Comparison of ENCODE assay signal across 8 cellular contexts in the genomic region with DNA sequence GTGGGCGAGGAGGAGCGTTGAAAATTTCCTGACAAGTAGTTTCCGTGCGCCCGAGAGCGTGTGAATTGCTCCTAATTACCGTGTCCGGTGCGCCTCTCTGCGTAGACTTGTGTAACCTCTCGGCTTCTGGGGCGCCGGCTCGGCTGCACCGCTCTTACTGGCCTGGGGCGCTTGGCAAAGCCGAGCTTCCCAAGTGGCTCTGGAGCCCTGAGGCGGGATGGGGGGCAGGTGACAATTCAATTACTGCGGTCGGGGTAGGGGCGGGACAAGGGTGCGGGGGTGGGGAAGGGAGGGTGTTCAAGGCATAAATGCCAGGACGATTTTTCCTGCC. TPM values are rescaled to one million over a fixed set of nuclear protein-coding genes. Genes with fewer than 3 reads are reported as not detected.
DNase-seq lines count a peak whose midpoint lies in the region; ATAC-seq and TF ChIP-seq lines count a peak whose summit lies in the region.

No MANE protein-coding gene starts in this region.

- H3K4me1 Mint-ChIP-seq in HFFc6 (ENCODE audit: low read depth), result peaks cover 41% of the 10 kb centered on the region
- H3K4me1 Mint-ChIP-seq in nephron progenitor cell, result peaks cover 27% of the 10 kb centered on the region

- peaks cover 82% of the 10 kb centered on the region for H3K27me3 Mint-ChIP-seq in HFFc6 (ENCODE audit: insufficient read depth)
- H3K27me3 Mint-ChIP-seq in nephron progenitor cell (ENCODE audit: low read depth, poor library complexity), result peaks cover 97% of the 10 kb centered on the region

- H3K27ac Mint-ChIP-seq in HFFc6 (no peak overlapping the region), nephron progenitor cell (no peak overlapping the region)

- peak; percentile 48 for DNase-seq in DMS 273 treated with DMSO at 0.1 percent for 48 hours (lab: John Stamatoyannopoulos, UW)
- DNase-seq in HFFc6, result no peak
- no peak for DNase-seq in brain microvascular endothelial cell
- no peak for DNase-seq in nephron progenitor cell
- no peak for DNase-seq in globus pallidus (ENCODE audit: low spot score)
- no peak for DNase-seq in AG08395 (ENCODE audit: low spot score)
- DNase-seq in activated effector memory CD4-positive, alpha-beta T cell treated with Interleukin-2 at 50 U/mL for 16 hours, result no peak

- H3K27ac ChIP-seq in brain microvascular endothelial cell, result no peak overlapping the region

- no peak for TF ChIP-seq CTCF in HFFc6 (IDR thresholded peaks at IDR 0.05)
- TF ChIP-seq CTCF in brain microvascular endothelial cell (IDR thresholded peaks at IDR 0.05; ENCODE audit: low read depth, low read length, missing control alignments), result no peak
- no peak for TF ChIP-seq CTCF in nephron progenitor cell (IDR thresholded peaks at IDR 0.05)

- peaks cover 5% of the 10 kb centered on the region; the same call in 1 of the 2 replicates for H3K9me3 Mint-ChIP-seq in HFFc6
- H3K9me3 Mint-ChIP-seq in nephron progenitor cell, result peaks cover 10% of the 10 kb centered on the region

- peak overlapping the region; percentile 88 for H3K4me3 Mint-ChIP-seq in HFFc6
- peak overlapping the region; percentile 58 for H3K4me3 Mint-ChIP-seq in nephron progenitor cell

- ATAC-seq in HG03039 (IDR thresholded peaks at IDR 0.05; ENCODE audit: unreplicated experiment), result no peak

- no peaks in the 10 kb centered on the region for H3K36me3 ChIP-seq in brain microvascular endothelial cell (replicated peaks)

- H3K4me3 ChIP-seq in brain microvascular endothelial cell (ENCODE audit: low read depth, low read length), result peak overlapping the region; percentile 12

- in situ Hi-C loops in brain microvascular endothelial cell (cut with HindIII; ENCODE audit: low pct_ligation_motif_present, low sequenced_read_pairs), result no loop called here

- H3K27me3 ChIP-seq in brain microvascular endothelial cell (replicated peaks), result peaks cover 97% of the 10 kb centered on the region

- H3K36me3 Mint-ChIP-seq in HFFc6 (ENCODE audit: low read depth) (no peaks in the 10 kb centered on the region; the same call in 1 of the 2 replicates), nephron progenitor cell (ENCODE audit: low read depth) (no peaks in the 10 kb centered on the region)

RNA-seq across cellular contexts. Expression of a gene that starts 0.4 kb away (rescaled TPM):
- total RNA-seq in HFFc6 (2021; fragmentation: NEBNext Ultra II Directional; extraction: Animal tissue kit (Norgen Biotek cat#: 25700)), result under 1 TPM in 2 of 6 experiments, not detected in 4; 0.05 to 0.08 TPM
